17 cellular contexts compared by ENCODE assay signal in the genomic region with DNA sequence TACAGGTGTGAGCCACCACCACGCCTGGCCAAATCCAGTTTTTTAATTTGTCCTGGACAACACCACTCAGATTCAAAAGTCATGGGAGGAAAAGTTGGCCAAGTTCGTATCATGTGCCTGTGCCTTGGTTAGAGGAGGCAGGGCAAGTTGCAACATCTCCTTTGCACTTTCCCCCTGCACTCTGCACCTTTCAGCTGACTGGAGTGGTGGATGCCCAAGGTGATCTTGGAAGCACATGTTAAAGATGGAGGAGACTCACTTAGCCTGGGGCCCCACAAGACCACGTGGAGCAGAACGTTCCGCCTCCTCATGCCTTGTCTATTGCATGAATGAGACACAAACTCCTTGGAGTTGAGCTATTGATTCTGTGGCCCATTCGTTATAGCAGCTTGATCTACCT.
"Had no signal": no experiment of that assay in that cellular context is flagged by ENCODE, and none has a peak within 500 bp of the region (broad histone marks: within the 10 kb centered on the region; RNA-seq: fewer than 3 reads in every experiment).

No MANE protein-coding gene starts in this region.

- H3K27ac ChIP-seq: coronary artery, ovary, tibial artery, upper lobe of left lung had no signal

- H3K4me1 ChIP-seq: tibial artery had no signal

- H3K27me3 ChIP-seq: ovary, upper lobe of left lung, vagina had no signal

- ATAC-seq: left cardiac atrium; left ventricle myocardium superior; naive thymus-derived CD4-positive, alpha-beta T cell; right cardiac atrium; stimulated activated effector memory CD8-positive, alpha-beta T cell treated with anti-CD3 and anti-CD28 coated beads, Interleukin-12 subunit alpha, Interleukin-12 subunit beta, amount 100 ng/mL, for 72 hours; stimulated activated naive CD8-positive, alpha-beta T cell treated with anti-CD3 and anti-CD28 coated beads, Interleukin-15, Interleukin-2, amounts not matched to agents 100 U/mL and 50 U/mL, for 24 hours had no signal

- DNase-seq: effector CD4-positive, alpha-beta T cell; immature natural killer cell; kidney; left cardiac atrium; left ventricle myocardium superior; naive thymus-derived CD4-positive, alpha-beta T cell; nephron progenitor cell; ovary; right cardiac atrium; stimulated activated CD4-positive, alpha-beta T cell treated with anti-CD3 and anti-CD28 coated beads, Interleukin-2, amount 100 ng/mL, for 48 hours; stimulated activated naive CD8-positive, alpha-beta T cell treated with anti-CD3 and anti-CD28 coated beads, Interleukin-15, Interleukin-2, amounts not matched to agents 100 U/mL and 50 U/mL, for 24 hours; tibial artery; upper lobe of left lung had no signal

- H3K36me3 ChIP-seq: ovary, tibial artery, upper lobe of left lung, vagina had no signal

- H3K4me3 ChIP-seq: coronary artery, ovary, smooth muscle cell, tibial artery, upper lobe of left lung, vagina had no signal

- H3K9me3 ChIP-seq: ovary, tibial artery, vagina had no signal
